ENCODE assay signal across 1 cellular context in the genomic region with DNA sequence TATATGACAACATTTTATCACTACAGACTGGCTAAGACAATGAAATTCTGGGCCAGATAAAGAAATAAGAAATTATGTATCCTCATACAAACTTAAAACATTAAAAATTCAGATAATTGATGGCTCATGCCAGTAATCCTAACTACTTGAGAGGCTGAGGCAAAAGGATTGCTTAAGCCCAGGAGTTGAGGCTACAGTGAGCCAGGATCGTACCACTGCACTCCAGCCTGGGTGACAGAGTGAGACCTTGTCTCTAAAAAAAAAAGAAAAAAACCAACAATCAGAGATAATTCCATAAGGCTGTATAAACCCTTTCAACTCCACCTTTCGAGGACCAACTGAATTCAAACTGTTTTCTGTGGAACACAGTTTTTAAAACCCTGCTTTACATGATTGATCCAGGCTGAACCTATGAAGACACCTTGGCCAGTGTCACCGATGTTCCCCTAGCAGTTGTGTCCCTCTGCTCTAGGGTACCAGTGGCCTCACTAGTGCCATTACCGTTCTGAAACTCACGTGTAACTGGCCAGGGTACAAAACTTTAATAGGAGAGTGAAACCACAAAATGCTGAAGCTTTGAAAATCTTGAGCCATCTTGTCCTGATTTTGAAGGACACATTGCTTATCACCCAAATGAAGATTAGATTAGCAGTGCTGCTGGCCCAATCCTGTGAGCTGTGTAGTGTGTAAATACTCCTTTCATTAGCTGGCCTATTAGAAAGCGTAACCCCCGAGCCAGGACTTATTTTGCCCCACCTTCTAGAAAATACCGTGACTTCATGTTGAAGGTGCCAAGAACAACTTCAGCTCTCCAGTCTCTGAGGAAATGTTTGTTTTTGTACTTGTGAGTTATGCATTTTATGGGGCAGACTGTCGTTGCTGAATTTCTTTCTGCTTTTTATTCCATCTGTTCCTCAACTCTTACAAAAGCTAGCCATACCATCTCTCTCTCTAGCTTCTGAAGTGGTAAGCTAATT.
TF ChIP-seq lines count a peak whose summit lies in the region.

No MANE protein-coding gene starts in this region.

TF ChIP-seq in HEK293, 187 proteins besides CTCF, POLR2A, EP300 and RAD21 (continued from another document):
- TF ChIP-seq PRDM6 (tag by site-specific recombination; IDR thresholded peaks at IDR 0.05) (peak; percentile 84), BCL6B (tag by site-specific recombination; IDR thresholded peaks at IDR 0.05) (0 out of 2 replicates have a peak, but pooled peaks have one; percentile 7)
